ENCODE assay signal across 14 cellular contexts in the genomic region with DNA sequence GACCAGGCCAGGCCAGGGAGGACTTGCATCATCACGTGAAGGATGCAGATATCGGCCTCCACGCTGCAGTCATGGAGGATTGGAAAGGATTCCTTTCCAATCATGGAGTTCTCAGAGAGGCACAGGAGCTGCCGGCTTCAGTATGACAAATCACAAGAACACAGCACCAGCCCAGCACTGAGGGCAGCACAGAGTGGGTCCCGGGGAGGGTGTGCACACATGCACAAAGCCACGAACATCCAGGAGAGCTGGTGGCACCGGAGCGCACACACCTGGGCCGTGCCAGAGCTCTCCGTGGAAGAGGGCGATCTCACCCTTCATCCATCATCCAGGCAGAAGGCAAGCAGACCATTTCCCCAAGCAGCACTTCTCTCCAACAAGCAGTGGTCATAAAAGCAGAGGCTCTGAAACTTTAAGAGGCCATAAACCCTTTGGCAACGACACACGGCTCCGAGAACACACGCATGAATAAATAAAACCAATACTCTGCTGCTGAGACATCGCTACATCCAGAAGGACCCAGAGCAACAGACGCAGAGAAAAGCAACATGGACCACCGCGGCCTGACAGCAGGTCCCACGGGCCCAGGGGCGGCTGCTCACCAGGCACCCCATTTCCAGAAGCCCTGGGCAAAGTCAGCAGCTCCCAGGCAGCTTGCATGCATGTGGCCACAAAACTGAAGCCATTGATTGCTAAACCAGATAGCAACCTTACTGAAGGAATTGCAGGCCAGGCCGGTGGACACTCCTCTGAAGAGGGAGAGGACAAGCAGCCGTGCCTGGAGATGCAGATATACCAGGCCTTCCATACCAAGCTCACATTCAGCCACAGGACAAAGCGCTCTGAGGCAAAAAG.
"Had no signal": no experiment of that assay in that cellular context is flagged by ENCODE, and none has a peak within 500 bp of the region (broad histone marks: within the 10 kb centered on the region; RNA-seq: fewer than 3 reads in every experiment).

No MANE protein-coding gene starts in this region.

- H3K79me2 ChIP-seq: parathyroid adenoma had no signal

- DNase-seq: activated CD4-positive, alpha-beta T cell treated with anti-CD3 and anti-CD28 coated beads for 48 hours; activated naive CD4-positive, alpha-beta T cell treated with anti-CD3 and anti-CD28 coated beads, Interleukin-2, amount 10 ng/mL, durations not matched to agents 7 days and 5 days; activated T-cell treated with anti-CD3 and anti-CD28 coated beads for 4 hours; central memory CD4-positive, alpha-beta T cell; effector CD4-positive, alpha-beta T cell; foreskin melanocyte; heart right ventricle; kidney had no signal

- H3K27me3 ChIP-seq: heart right ventricle, tibial nerve had no signal

- H3K4me1 ChIP-seq: heart right ventricle, parathyroid adenoma, tibial nerve had no signal

- ATAC-seq: activated T-helper 17 cell treated with anti-CD3 and anti-CD28 coated beads, Interleukin-2, amount 50 U/mL, for 72 hours; heart right ventricle; stimulated activated memory B cell treated with anti-CD40 and anti-IgM and Interleukin-4, amounts not matched to agents 10 μg/mL and 1 μg/mL and 100 μg/mL, for 72 hours; WTC11 had no signal

- H3K4me3 ChIP-seq: coronary artery, heart right ventricle, tibial nerve had no signal

- H3K27ac ChIP-seq: coronary artery, heart right ventricle, parathyroid adenoma, tibial nerve had no signal

- H3K36me3 ChIP-seq: heart right ventricle, tibial nerve had no signal

- H3K9ac ChIP-seq: parathyroid adenoma had no signal

- H2AFZ ChIP-seq: parathyroid adenoma had no signal

- FAIRE-seq: kidney had no signal
